Comparison of ENCODE assay signal across 11 cellular contexts in genomic region chr14:99535908-99536778, GRCh38.
"Had no signal": no experiment of that assay in that cellular context is flagged by ENCODE, and none has a peak within 500 bp of the region (broad histone marks: within the 10 kb centered on the region; RNA-seq: fewer than 3 reads in every experiment).

No MANE protein-coding gene starts in this region.

- ATAC-seq: activated CD4-positive, CD25-positive, alpha-beta regulatory T cell treated with anti-CD3 and anti-CD28 coated beads, Interleukin-2, amount 50 U/mL, for 24 hours; esophagus mucosa; left ventricle myocardium superior had no signal

- H3K4me3 ChIP-seq: cardiac muscle cell, smooth muscle cell had no signal

- H3K27ac ChIP-seq: cardiac muscle cell had no signal

- H3K27ac Mint-ChIP-seq: activated naive CD4-positive, alpha-beta T cell treated with anti-CD3 and anti-CD28 coated beads, Interleukin-2, amount 10 ng/mL, durations not matched to agents 7 days and 5 days; memory B cell; stimulated activated naive CD8-positive, alpha-beta T cell treated with anti-CD3 and anti-CD28 coated beads, Interleukin-15, Interleukin-2, amounts not matched to agents 100 ng/mL and 50 ng/mL, for 24 hours; T-helper 2 cell treated with Interferon-gamma antibody and Interleukin-4, amounts not matched to agents 5 μg/mL and 100 μg/mL, for 36 hours had no signal

- DNase-seq: activated naive CD4-positive, alpha-beta T cell treated with anti-CD3 and anti-CD28 coated beads, Interleukin-2, amount 10 ng/mL, durations not matched to agents 7 days and 5 days; left ventricle myocardium superior; occipital lobe had no signal

- H3K36me3 ChIP-seq: cardiac muscle cell had no signal

- H3K36me3 Mint-ChIP-seq: activated naive CD4-positive, alpha-beta T cell treated with anti-CD3 and anti-CD28 coated beads, Interleukin-2, amount 10 ng/mL, durations not matched to agents 7 days and 5 days; memory B cell had no signal

- H3K27me3 Mint-ChIP-seq: stimulated activated naive CD8-positive, alpha-beta T cell treated with anti-CD3 and anti-CD28 coated beads, Interleukin-15, Interleukin-2, amounts not matched to agents 100 ng/mL and 50 ng/mL, for 24 hours had no signal

- H3K4me1 Mint-ChIP-seq: activated naive CD4-positive, alpha-beta T cell treated with anti-CD3 and anti-CD28 coated beads, Interleukin-2, amount 10 ng/mL, durations not matched to agents 7 days and 5 days; memory B cell had no signal

- H3K27me3 ChIP-seq: cardiac muscle cell had no signal

- H3K4me3 Mint-ChIP-seq: activated naive CD4-positive, alpha-beta T cell treated with anti-CD3 and anti-CD28 coated beads, Interleukin-2, amount 10 ng/mL, durations not matched to agents 7 days and 5 days; memory B cell; nephron; stimulated activated naive CD8-positive, alpha-beta T cell treated with anti-CD3 and anti-CD28 coated beads, Interleukin-15, Interleukin-2, amounts not matched to agents 100 ng/mL and 50 ng/mL, for 24 hours; T-helper 2 cell treated with Interferon-gamma antibody and Interleukin-4, amounts not matched to agents 5 μg/mL and 100 μg/mL, for 36 hours had no signal

- H3K9me3 Mint-ChIP-seq: activated naive CD4-positive, alpha-beta T cell treated with anti-CD3 and anti-CD28 coated beads, Interleukin-2, amount 10 ng/mL, durations not matched to agents 7 days and 5 days; memory B cell; nephron; stimulated activated naive CD8-positive, alpha-beta T cell treated with anti-CD3 and anti-CD28 coated beads, Interleukin-15, Interleukin-2, amounts not matched to agents 100 ng/mL and 50 ng/mL, for 24 hours; T-helper 2 cell treated with Interferon-gamma antibody and Interleukin-4, amounts not matched to agents 5 μg/mL and 100 μg/mL, for 36 hours had no signal
